ENCODE assay signal across 1 cellular context in the genomic region with DNA sequence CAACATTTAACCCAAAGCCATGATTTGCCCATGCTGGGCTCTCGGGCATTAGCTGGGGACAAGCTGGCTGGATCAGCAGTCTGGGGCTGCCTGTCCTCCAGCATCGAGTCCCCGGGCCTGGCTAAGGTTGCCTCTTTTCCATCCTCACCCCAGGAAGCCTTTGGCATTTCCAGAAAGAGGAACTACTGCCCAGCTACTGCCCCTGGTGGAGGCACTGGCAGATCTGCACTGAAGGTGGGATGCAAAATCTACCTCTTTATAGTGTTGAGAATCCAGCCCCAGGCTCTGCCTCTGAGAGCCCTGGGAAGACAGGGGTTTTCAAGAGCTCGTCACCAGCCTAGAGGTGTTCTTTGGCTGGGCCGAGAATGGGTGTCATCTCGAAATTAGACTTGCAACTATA.
A peak's percentile ranks its signal among the peaks of the same experiment; 100 is the strongest.
TF ChIP-seq lines count a peak whose summit lies in the region.

No MANE protein-coding gene starts in this region.

TF ChIP-seq in GM23338, 12 proteins besides CTCF, POLR2A, EP300 and RAD21 (continued from another document):
- TF ChIP-seq, protein P1, sequence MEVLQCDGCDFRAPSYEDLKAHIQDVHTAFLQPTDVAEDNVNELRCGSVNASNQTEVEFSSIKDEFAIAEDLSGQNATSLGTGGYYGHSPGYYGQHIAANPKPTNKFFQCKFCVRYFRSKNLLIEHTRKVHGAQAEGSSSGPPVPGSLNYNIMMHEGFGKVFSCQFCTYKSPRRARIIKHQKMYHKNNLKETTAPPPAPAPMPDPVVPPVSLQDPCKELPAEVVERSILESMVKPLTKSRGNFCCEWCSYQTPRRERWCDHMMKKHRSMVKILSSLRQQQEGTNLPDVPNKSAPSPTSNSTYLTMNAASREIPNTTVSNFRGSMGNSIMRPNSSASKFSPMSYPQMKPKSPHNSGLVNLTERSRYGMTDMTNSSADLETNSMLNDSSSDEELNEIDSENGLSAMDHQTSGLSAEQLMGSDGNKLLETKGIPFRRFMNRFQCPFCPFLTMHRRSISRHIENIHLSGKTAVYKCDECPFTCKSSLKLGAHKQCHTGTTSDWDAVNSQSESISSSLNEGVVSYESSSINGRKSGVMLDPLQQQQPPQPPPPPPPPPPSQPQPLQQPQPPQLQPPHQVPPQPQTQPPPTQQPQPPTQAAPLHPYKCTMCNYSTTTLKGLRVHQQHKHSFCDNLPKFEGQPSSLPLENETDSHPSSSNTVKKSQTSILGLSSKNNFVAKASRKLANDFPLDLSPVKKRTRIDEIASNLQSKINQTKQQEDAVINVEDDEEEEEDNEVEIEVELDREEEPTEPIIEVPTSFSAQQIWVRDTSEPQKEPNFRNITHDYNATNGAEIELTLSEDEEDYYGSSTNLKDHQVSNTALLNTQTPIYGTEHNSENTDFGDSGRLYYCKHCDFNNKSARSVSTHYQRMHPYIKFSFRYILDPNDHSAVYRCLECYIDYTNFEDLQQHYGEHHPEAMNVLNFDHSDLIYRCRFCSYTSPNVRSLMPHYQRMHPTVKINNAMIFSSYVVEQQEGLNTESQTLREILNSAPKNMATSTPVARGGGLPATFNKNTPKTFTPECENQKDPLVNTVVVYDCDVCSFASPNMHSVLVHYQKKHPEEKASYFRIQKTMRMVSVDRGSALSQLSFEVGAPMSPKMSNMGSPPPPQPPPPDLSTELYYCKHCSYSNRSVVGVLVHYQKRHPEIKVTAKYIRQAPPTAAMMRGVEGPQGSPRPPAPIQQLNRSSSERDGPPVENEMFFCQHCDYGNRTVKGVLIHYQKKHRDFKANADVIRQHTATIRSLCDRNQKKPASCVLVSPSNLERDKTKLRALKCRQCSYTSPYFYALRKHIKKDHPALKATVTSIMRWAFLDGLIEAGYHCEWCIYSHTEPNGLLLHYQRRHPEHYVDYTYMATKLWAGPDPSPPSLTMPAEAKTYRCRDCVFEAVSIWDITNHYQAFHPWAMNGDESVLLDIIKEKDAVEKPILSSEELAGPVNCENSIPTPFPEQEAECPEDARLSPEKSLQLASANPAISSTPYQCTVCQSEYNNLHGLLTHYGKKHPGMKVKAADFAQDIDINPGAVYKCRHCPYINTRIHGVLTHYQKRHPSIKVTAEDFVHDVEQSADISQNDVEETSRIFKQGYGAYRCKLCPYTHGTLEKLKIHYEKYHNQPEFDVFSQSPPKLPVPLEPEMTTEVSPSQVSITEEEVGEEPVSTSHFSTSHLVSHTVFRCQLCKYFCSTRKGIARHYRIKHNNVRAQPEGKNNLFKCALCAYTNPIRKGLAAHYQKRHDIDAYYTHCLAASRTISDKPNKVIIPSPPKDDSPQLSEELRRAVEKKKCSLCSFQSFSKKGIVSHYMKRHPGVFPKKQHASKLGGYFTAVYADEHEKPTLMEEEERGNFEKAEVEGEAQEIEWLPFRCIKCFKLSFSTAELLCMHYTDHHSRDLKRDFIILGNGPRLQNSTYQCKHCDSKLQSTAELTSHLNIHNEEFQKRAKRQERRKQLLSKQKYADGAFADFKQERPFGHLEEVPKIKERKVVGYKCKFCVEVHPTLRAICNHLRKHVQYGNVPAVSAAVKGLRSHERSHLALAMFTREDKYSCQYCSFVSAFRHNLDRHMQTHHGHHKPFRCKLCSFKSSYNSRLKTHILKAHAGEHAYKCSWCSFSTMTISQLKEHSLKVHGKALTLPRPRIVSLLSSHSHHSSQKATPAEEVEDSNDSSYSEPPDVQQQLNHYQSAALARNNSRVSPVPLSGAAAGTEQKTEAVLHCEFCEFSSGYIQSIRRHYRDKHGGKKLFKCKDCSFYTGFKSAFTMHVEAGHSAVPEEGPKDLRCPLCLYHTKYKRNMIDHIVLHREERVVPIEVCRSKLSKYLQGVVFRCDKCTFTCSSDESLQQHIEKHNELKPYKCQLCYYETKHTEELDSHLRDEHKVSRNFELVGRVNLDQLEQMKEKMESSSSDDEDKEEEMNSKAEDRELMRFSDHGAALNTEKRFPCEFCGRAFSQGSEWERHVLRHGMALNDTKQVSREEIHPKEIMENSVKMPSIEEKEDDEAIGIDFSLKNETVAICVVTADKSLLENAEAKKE (CRISPR knock-in tag; IDR thresholded peaks at IDR 0.05), result 0 out of 2 replicates have a peak, but pooled peaks have one; percentile 17
- TF ChIP-seq ZNF114 (CRISPR knock-in tag; IDR thresholded peaks at IDR 0.05), result no peak
TF ChIP-seq in GM23338: peak in this region for 1.
